Comparison of ENCODE assay signal across 8 cellular contexts in the genomic region with DNA sequence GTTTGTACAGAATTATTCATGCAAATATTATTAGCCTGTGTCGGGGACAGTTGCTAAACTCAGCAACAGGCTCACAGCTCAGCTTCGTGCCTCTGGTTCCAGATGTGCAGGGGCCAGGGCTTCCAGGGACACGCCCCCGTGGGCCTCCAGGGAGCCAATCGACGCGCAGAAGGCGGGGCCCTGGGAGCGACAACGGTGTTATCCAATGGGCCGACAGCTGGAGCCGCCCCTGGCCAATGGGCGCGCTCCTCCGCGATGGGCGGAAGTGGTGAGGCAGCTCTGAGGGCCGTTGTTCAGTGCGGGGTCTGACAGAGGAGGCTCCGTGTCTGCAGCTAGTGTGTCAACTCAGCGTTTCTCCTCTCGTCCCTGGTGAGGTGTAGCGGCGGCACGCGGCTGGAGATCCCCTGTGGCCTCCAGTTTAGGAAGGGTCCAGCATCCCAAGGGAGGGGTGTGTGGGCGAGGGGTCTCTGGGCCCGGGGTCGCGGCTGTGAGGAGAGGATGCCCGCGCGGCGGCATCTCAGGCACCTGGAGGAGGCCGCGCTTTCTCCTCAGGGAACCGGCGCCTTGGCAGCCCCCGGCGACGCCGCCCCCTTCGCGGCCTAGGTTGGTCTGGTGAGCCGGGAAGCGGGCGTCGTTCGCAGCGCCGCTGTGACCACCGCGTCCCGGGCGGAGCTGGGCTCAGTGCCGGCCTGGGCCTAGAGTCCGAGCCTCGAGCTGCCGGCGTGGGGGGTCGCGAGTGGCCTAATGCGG. TPM values are rescaled to one million over a fixed set of nuclear protein-coding genes. Genes with fewer than 3 reads are reported as not detected.
A peak's percentile ranks its signal among the peaks of the same experiment; 100 is the strongest.
DNase-seq lines count a peak whose midpoint lies in the region; ATAC-seq and TF ChIP-seq lines count a peak whose summit lies in the region.

A gene with protein sequence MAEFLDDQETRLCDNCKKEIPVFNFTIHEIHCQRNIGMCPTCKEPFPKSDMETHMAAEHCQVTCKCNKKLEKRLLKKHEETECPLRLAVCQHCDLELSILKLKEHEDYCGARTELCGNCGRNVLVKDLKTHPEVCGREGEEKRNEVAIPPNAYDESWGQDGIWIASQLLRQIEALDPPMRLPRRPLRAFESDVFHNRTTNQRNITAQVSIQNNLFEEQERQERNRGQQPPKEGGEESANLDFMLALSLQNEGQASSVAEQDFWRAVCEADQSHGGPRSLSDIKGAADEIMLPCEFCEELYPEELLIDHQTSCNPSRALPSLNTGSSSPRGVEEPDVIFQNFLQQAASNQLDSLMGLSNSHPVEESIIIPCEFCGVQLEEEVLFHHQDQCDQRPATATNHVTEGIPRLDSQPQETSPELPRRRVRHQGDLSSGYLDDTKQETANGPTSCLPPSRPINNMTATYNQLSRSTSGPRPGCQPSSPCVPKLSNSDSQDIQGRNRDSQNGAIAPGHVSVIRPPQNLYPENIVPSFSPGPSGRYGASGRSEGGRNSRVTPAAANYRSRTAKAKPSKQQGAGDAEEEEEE (plus strand): TSS at position 311 of the 750 bp plus-strand sequence. CDS start 4,963 bp downstream, outside the sequence.

- H3K36me3 Mint-ChIP-seq in IgD-negative memory B cell = no peaks in the 10 kb centered on the region

- H3K4me1 Mint-ChIP-seq in IgD-negative memory B cell = peaks cover 27 to 31% (median 30%) of the 10 kb centered on the region in 3 donors

- peak within 1 kb of the TSS; percentile 88 to 94 (median 90) for H3K4me3 Mint-ChIP-seq in IgD-negative memory B cell

- no peaks in the 10 kb centered on the region for H3K9me3 Mint-ChIP-seq in IgD-negative memory B cell

- peak; percentile 95 for ATAC-seq in GM21529 (IDR thresholded peaks at IDR 0.05; ENCODE audit: unreplicated experiment)

- H3K27me3 Mint-ChIP-seq in IgD-negative memory B cell = no peaks in the 10 kb centered on the region

- peak within 1 kb of the TSS; percentile 52 to 94 (median 88) for H3K27ac Mint-ChIP-seq in IgD-negative memory B cell

- H3K4me3 ChIP-seq in epithelial cell of esophagus (ENCODE audit: low read length) (peak within 1 kb of the TSS; percentile 95), mononuclear cell (ENCODE audit: low read length) (peak within 1 kb of the TSS; percentile 97)

- H3K27me3 ChIP-seq in mononuclear cell (ENCODE audit: insufficient read depth, low read length) = no peaks in the 10 kb centered on the region

- H3K9me3 ChIP-seq in mononuclear cell (ENCODE audit: low read depth, low read length) = no peaks in the 10 kb centered on the region

- DNase-seq in DMS 273 treated with DMSO at 0.1 percent for 48 hours (lab: John Stamatoyannopoulos, UW) (peak; percentile 76), OCI-M2 (lab: John Stamatoyannopoulos, UW; ENCODE audit: unreplicated experiment) (peak; percentile 75), activated T-cell treated with anti-CD3 and anti-CD28 coated beads for 4 hours (peak; percentile 96), epithelial cell of esophagus (ENCODE audit: low read depth) (peak; percentile 98)
- DNase-seq in stimulated activated CD8-positive, alpha-beta memory T cell treated with anti-CD3 and anti-CD28 coated beads, Interleukin-4, amount 100 ng/mL, for 1 hour (ENCODE audit: low read depth in 2 of 2, low spot score in 1 of 2) = peak; percentile 95 to 98

- TF ChIP-seq CTCF in epithelial cell of esophagus (IDR thresholded peaks at IDR 0.05; ENCODE audit: insufficient read depth, low read depth, low read length, missing control alignments) = no peak

- H3K4me1 ChIP-seq in mononuclear cell (ENCODE audit: insufficient read depth, low read length) = peaks cover 47% of the 10 kb centered on the region

RNA-seq across cellular contexts. Expression of the gene that starts here (rescaled TPM):
- polyA plus RNA-seq in IgD-negative memory B cell = 73.0 TPM
- total RNA-seq in mononuclear cell = 44.5 TPM

Comparison
In these comparisons a context has a peak if more than half of its experiments do, and no peak if none do; other contexts are left out.
1. Peak in every context shown above with its lines: DNase-seq, ATAC-seq and H3K4me3 ChIP-seq.